In the genomic region with DNA sequence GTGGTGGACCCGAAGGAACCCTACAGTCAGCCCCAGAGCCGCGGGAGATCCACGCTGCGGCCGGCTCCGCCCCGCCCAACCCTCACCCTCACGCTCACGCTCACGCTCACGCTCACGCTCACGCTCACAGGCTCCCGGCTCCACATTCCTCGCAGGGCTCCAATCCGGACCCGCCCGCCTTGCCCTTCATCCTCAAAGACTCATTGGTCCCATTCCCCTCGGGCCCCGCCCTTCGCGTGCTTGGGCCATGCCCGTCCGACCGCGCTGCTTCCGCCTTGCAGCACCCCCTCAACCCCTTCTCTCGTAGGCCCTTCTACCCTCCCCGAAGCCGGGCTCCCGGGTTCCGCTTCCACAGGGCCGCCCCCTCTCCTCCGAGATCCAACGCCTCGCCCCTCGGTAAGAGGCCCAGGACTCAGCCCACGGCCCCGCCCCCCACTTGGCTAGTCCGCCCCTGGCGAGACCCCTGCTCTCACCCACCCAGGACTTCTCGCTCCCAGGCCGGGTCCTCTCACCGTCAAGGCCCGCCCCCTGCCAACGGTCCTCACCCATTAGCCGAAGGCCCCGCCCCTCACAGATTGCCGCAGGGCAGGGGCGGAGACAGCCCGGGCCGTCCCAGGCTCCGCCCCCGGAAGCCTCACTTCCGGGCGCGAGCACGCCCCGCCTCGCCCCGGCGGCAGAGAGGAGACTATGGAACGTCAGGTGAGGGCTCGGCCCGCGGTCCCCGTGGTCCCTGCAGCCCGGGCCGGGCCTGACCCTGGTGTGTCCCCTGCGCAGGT, we compare ENCODE assay signal across 8 cellular contexts. TPM values are rescaled to one million over a fixed set of nuclear protein-coding genes. Genes with fewer than 3 reads are reported as not detected.
DNase-seq lines count a peak whose midpoint lies in the region; ATAC-seq and TF ChIP-seq lines count a peak whose summit lies in the region.

A gene (plus strand): TSS at position 637 of the 776 bp plus-strand sequence. CDS start 51 bp downstream, at position 688.

- WGBS in lower leg skin, 2 donors, result 1 to 2% methylated on average over 62 to 65 of the region's 71 CpGs

- TF ChIP-seq CTCF in lower leg skin (IDR thresholded peaks at IDR 0.05), result no peak

- no peak for TF ChIP-seq POLR2A in lower leg skin (IDR thresholded peaks at IDR 0.05)

- H3K4me3 ChIP-seq in lower leg skin (ENCODE audit: low read depth, poor library complexity, severe bottlenecking), result peak within 1 kb of the TSS; percentile 67

- intact Hi-C loops in lower leg skin (cut with DNase I; ENCODE audit: low total_unique reads), result no loop called here

- ATAC-seq in GM19043 (IDR thresholded peaks at IDR 0.05; ENCODE audit: low read depth, unreplicated experiment) (peak; percentile 76), HG03432 (IDR thresholded peaks at IDR 0.05; ENCODE audit: unreplicated experiment) (peak; percentile 85)
- ATAC-seq in activated CD4-positive, CD25-positive, alpha-beta regulatory T cell treated with anti-CD3 and anti-CD28 coated beads, Interleukin-2, amount 50 U/mL, for 24 hours, result peak; percentile 90 to 92

- DNase-seq in A172 (ENCODE audit: low spot score), result peak; percentile 93
- peak; percentile 97 for DNase-seq in dedifferentiated amniotic fluid mesenchymal stem cell (ENCODE audit: extremely low spot score)
- DNase-seq in lower leg skin (ENCODE audit: low spot score in 2 of 2), result peak; percentile 93 to 99
- peak; percentile 95 to 99 (median 96) for DNase-seq in stimulated activated CD4-positive, alpha-beta T cell treated with anti-CD3 and anti-CD28 coated beads, TNF-alpha, amount 100 ng/mL, for 24 hours (ENCODE audit: low read depth in 3 of 3)
- DNase-seq in SW 1271 (lab: John Stamatoyannopoulos, UW), result no peak

RNA-seq across cellular contexts. Expression of the gene that starts here (rescaled TPM):
- 120 and 144 TPM in 2 replicates for total RNA-seq in A172 (2014; rRNA removed; shearing (Covaris generic))
- total RNA-seq in lower leg skin, result 10 to 100 TPM; 73.8 to 92.4 (median 83.1) TPM

Comparison
In these comparisons a context has a peak if more than half of its experiments do, and no peak if none do; other contexts are left out.
1. DNase-seq: peak in A172 (single experiment), dedifferentiated amniotic fluid mesenchymal stem cell (single experiment), lower leg skin (2 of 2) and stimulated activated CD4-positive, alpha-beta T cell treated with anti-CD3 and anti-CD28 coated beads, TNF-alpha, amount 100 ng/mL, for 24 hours (3 of 3); none in SW 1271 (0 of 2).
2. Peak in every context shown above with its lines, with median percentiles within 50 percentile points of each other: ATAC-seq.